Comparison of ENCODE assay signal across 16 cellular contexts in genomic region chr6:114611696-114612095, GRCh38.
"Had no signal": no experiment of that assay in that cellular context is flagged by ENCODE, and none has a peak within 500 bp of the region (broad histone marks: within the 10 kb centered on the region; RNA-seq: fewer than 3 reads in every experiment).

No MANE protein-coding gene starts in this region.

- H3K9me3 ChIP-seq: left lung, thyroid gland had no signal

- H3K36me3 ChIP-seq: left lung, thyroid gland had no signal

- H3K4me3 ChIP-seq: left lung, thyroid gland had no signal

- H3K4me1 ChIP-seq: left lung, thyroid gland had no signal

- ATAC-seq: activated CD8-positive, alpha-beta memory T cell treated with anti-CD3 and anti-CD28 coated beads, Interleukin-2, amount 10 ng/mL, durations not matched to agents 7 days and 5 days; left lung; WTC11 had no signal

- DNase-seq: activated CD4-positive, alpha-beta memory T cell treated with anti-CD3 and anti-CD28 coated beads for 36 hours; activated CD4-positive, alpha-beta T cell treated with anti-CD3 and anti-CD28 coated beads for 4 hours; activated CD8-positive, alpha-beta memory T cell treated with anti-CD3 and anti-CD28 coated beads, Interleukin-2, amount 10 ng/mL, durations not matched to agents 7 days and 5 days; activated naive CD8-positive, alpha-beta T cell treated with anti-CD3 and anti-CD28 coated beads for 36 hours; amniotic stem cell; foreskin fibroblast; hypothalamus; left lung; midbrain; occipital lobe; stimulated activated CD4-positive, alpha-beta T cell treated with anti-CD3 and anti-CD28 coated beads, Interleukin-12 subunit alpha, Interleukin-12 subunit beta, amount 100 ng/mL, for 4 hours; stimulated activated CD4-positive, alpha-beta T cell treated with anti-CD3 and anti-CD28 coated beads, Interleukin-1b, Interleukin-23, amount 100 ng/mL, for 48 hours; stimulated activated CD8-positive, alpha-beta memory T cell treated with anti-CD3 and anti-CD28 coated beads, Interleukin-4, amount 100 ng/mL, for 48 hours; stimulated activated naive CD4-positive, alpha-beta T cell; thyroid gland had no signal

- H3K27ac ChIP-seq: left lung, thyroid gland had no signal

- H3K27me3 ChIP-seq: left lung, thyroid gland had no signal
